Comparison of ENCODE assay signal across 10 cellular contexts in genomic region chr2:36692078-36692477, GRCh38. TPM values are rescaled to one million over a fixed set of nuclear protein-coding genes. Genes with fewer than 3 reads are reported as not detected.
"Had no signal": no experiment of that assay in that cellular context is flagged by ENCODE, and none has a peak within 500 bp of the region (broad histone marks: within the 10 kb centered on the region; RNA-seq: fewer than 3 reads in every experiment).

No MANE protein-coding gene starts in this region.

- H3K9me3 ChIP-seq: HAP-1 had no signal

- ATAC-seq: HCT116 had no signal

- H2AFZ ChIP-seq: GM23248 had no signal

- H3K36me3 ChIP-seq: HAP-1 had no signal

- H3K4me3 ChIP-seq: GM23248, HAP-1 had no signal

- H3K9ac ChIP-seq: GM23248, KMS-11 had no signal

- DNase-seq: GM23248, GOT3, H7, HFFc6, Karpas-422, KBM-7 had no signal

- H3K27ac ChIP-seq: GM23248, KMS-11 had no signal

- H3K4me2 ChIP-seq: KMS-11 had no signal

RNA-seq across cellular contexts. Expression of gene VIT, which starts 4.4 kb away (rescaled TPM):
- total RNA-seq: H7, HT-29 had no signal
